ENCODE assay signal across 1 cellular context in genomic region chr7:76318488-76319353, GRCh38.
TF ChIP-seq lines count a peak whose summit lies in the region.

No MANE protein-coding gene starts in this region.

TF ChIP-seq in HEK293, 187 proteins besides CTCF, POLR2A, EP300 and RAD21 (continued from another document and continues in another):
- no peak for TF ChIP-seq ZNF16 (tag by site-specific recombination; IDR thresholded peaks at IDR 0.05; ENCODE audit: low read depth)
- no peak for TF ChIP-seq KLF7 (tag by site-specific recombination; IDR thresholded peaks at IDR 0.05; ENCODE audit: borderline replicate concordance)
- TF ChIP-seq ZNF184 (tag by site-specific recombination; IDR thresholded peaks at IDR 0.05), result no peak
- peak; percentile 77 for TF ChIP-seq ZBTB17 (tag by site-specific recombination; IDR thresholded peaks at IDR 0.05)
- TF ChIP-seq ZNF76 (tag by site-specific recombination; IDR thresholded peaks at IDR 0.05; ENCODE audit: borderline replicate concordance, low read depth), result peak; percentile 28; the same call in 1 of the 2 replicates
- TF ChIP-seq ZNF791 (tag by site-specific recombination; IDR thresholded peaks at IDR 0.05), result no peak
- TF ChIP-seq ZNF670 (tag by site-specific recombination; IDR thresholded peaks at IDR 0.05; ENCODE audit: low read depth), result no peak
- no peak for TF ChIP-seq GLI4 (tag by site-specific recombination; IDR thresholded peaks at IDR 0.05)
- no peak for TF ChIP-seq YY1 (tag by site-specific recombination; IDR thresholded peaks at IDR 0.05)
- TF ChIP-seq EGR2 (tag by site-specific recombination; IDR thresholded peaks at IDR 0.05; ENCODE audit: low read depth), result no peak; the same call in 1 of the 2 replicates
- no peak for TF ChIP-seq OSR2 (tag by site-specific recombination; IDR thresholded peaks at IDR 0.05)
- TF ChIP-seq INSM2 (tag by site-specific recombination; IDR thresholded peaks at IDR 0.05), result no peak
- TF ChIP-seq ZFHX2 (tag by site-specific recombination; conservative IDR thresholded peaks at IDR 0.05), result peak; percentile 39; the same call in 1 of the 2 replicates
- TF ChIP-seq ZNF138 (tag by site-specific recombination; IDR thresholded peaks at IDR 0.05; ENCODE audit: borderline replicate concordance), result no peak
- TF ChIP-seq, protein P1, sequence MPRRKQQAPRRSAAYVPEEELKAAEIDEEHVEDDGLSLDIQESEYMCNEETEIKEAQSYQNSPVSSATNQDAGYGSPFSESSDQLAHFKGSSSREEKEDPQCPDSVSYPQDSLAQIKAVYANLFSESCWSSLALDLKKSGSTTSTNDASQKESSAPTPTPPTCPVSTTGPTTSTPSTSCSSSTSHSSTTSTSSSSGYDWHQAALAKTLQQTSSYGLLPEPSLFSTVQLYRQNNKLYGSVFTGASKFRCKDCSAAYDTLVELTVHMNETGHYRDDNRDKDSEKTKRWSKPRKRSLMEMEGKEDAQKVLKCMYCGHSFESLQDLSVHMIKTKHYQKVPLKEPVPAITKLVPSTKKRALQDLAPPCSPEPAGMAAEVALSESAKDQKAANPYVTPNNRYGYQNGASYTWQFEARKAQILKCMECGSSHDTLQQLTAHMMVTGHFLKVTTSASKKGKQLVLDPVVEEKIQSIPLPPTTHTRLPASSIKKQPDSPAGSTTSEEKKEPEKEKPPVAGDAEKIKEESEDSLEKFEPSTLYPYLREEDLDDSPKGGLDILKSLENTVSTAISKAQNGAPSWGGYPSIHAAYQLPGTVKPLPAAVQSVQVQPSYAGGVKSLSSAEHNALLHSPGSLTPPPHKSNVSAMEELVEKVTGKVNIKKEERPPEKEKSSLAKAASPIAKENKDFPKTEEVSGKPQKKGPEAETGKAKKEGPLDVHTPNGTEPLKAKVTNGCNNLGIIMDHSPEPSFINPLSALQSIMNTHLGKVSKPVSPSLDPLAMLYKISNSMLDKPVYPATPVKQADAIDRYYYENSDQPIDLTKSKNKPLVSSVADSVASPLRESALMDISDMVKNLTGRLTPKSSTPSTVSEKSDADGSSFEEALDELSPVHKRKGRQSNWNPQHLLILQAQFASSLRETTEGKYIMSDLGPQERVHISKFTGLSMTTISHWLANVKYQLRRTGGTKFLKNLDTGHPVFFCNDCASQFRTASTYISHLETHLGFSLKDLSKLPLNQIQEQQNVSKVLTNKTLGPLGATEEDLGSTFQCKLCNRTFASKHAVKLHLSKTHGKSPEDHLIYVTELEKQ (tag by site-specific recombination; IDR thresholded peaks at IDR 0.05; ENCODE audit: borderline replicate concordance), result no peak
- TF ChIP-seq ZNF513 (tag by site-specific recombination; IDR thresholded peaks at IDR 0.05), result no peak
- TF ChIP-seq WT1 (tag by site-specific recombination; IDR thresholded peaks at IDR 0.05), result no peak
- TF ChIP-seq ZNF112 (tag by site-specific recombination; IDR thresholded peaks at IDR 0.05), result no peak
- TF ChIP-seq, protein P2, sequence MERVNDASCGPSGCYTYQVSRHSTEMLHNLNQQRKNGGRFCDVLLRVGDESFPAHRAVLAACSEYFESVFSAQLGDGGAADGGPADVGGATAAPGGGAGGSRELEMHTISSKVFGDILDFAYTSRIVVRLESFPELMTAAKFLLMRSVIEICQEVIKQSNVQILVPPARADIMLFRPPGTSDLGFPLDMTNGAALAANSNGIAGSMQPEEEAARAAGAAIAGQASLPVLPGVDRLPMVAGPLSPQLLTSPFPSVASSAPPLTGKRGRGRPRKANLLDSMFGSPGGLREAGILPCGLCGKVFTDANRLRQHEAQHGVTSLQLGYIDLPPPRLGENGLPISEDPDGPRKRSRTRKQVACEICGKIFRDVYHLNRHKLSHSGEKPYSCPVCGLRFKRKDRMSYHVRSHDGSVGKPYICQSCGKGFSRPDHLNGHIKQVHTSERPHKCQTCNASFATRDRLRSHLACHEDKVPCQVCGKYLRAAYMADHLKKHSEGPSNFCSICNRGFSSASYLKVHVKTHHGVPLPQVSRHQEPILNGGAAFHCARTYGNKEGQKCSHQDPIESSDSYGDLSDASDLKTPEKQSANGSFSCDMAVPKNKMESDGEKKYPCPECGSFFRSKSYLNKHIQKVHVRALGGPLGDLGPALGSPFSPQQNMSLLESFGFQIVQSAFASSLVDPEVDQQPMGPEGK (tag by site-specific recombination; IDR thresholded peaks at IDR 0.05), result 0 out of 2 replicates have a peak, but pooled peaks have one; percentile 43
- TF ChIP-seq ZNF404 (tag by site-specific recombination; IDR thresholded peaks at IDR 0.05), result no peak
- TF ChIP-seq, protein P3, sequence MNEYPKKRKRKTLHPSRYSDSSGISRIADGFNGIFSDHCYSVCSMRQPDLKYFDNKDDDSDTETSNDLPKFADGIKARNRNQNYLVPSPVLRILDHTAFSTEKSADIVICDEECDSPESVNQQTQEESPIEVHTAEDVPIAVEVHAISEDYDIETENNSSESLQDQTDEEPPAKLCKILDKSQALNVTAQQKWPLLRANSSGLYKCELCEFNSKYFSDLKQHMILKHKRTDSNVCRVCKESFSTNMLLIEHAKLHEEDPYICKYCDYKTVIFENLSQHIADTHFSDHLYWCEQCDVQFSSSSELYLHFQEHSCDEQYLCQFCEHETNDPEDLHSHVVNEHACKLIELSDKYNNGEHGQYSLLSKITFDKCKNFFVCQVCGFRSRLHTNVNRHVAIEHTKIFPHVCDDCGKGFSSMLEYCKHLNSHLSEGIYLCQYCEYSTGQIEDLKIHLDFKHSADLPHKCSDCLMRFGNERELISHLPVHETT (tag by site-specific recombination; IDR thresholded peaks at IDR 0.05), result no peak
- TF ChIP-seq, protein P4, sequence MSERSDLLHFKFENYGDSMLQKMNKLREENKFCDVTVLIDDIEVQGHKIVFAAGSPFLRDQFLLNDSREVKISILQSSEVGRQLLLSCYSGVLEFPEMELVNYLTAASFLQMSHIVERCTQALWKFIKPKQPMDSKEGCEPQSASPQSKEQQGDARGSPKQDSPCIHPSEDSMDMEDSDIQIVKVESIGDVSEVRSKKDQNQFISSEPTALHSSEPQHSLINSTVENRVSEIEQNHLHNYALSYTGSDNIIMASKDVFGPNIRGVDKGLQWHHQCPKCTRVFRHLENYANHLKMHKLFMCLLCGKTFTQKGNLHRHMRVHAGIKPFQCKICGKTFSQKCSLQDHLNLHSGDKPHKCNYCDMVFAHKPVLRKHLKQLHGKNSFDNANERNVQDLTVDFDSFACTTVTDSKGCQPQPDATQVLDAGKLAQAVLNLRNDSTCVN (tag by site-specific recombination; optimal IDR thresholded peaks at IDR 0.05), result peak; percentile 27
- 0 out of 2 replicates have a peak, but pooled peaks have one; percentile 2 for TF ChIP-seq KLF17 (tag by site-specific recombination; IDR thresholded peaks at IDR 0.05)
- TF ChIP-seq ZNF777 (tag by site-specific recombination; IDR thresholded peaks at IDR 0.05; ENCODE audit: borderline replicate concordance), result no peak
- TF ChIP-seq KLF9 (tag by site-specific recombination; IDR thresholded peaks at IDR 0.05; ENCODE audit: low read depth), result no peak; the same call in 1 of the 2 replicates
- TF ChIP-seq ZNF624 (tag by site-specific recombination; IDR thresholded peaks at IDR 0.05), result no peak
- no peak for TF ChIP-seq ZNF302 (tag by site-specific recombination; IDR thresholded peaks at IDR 0.05; ENCODE audit: low read depth)
- TF ChIP-seq ZBTB48 (tag by site-specific recombination; IDR thresholded peaks at IDR 0.05), result peak; percentile 64; the same call in 1 of the 2 replicates
- no peak for TF ChIP-seq SCRT2 (tag by site-specific recombination; IDR thresholded peaks at IDR 0.05)
- no peak for TF ChIP-seq BCL11B (tag by site-specific recombination; IDR thresholded peaks at IDR 0.05; ENCODE audit: low read depth)
- no peak for TF ChIP-seq BCL11A (tag by site-specific recombination; IDR thresholded peaks at IDR 0.05; ENCODE audit: low read depth)
- no peak for TF ChIP-seq ZNF239 (tag by site-specific recombination; IDR thresholded peaks at IDR 0.05)
- no peak for TF ChIP-seq ZNF132 (tag by site-specific recombination; IDR thresholded peaks at IDR 0.05; ENCODE audit: borderline replicate concordance)
- TF ChIP-seq, protein P5, sequence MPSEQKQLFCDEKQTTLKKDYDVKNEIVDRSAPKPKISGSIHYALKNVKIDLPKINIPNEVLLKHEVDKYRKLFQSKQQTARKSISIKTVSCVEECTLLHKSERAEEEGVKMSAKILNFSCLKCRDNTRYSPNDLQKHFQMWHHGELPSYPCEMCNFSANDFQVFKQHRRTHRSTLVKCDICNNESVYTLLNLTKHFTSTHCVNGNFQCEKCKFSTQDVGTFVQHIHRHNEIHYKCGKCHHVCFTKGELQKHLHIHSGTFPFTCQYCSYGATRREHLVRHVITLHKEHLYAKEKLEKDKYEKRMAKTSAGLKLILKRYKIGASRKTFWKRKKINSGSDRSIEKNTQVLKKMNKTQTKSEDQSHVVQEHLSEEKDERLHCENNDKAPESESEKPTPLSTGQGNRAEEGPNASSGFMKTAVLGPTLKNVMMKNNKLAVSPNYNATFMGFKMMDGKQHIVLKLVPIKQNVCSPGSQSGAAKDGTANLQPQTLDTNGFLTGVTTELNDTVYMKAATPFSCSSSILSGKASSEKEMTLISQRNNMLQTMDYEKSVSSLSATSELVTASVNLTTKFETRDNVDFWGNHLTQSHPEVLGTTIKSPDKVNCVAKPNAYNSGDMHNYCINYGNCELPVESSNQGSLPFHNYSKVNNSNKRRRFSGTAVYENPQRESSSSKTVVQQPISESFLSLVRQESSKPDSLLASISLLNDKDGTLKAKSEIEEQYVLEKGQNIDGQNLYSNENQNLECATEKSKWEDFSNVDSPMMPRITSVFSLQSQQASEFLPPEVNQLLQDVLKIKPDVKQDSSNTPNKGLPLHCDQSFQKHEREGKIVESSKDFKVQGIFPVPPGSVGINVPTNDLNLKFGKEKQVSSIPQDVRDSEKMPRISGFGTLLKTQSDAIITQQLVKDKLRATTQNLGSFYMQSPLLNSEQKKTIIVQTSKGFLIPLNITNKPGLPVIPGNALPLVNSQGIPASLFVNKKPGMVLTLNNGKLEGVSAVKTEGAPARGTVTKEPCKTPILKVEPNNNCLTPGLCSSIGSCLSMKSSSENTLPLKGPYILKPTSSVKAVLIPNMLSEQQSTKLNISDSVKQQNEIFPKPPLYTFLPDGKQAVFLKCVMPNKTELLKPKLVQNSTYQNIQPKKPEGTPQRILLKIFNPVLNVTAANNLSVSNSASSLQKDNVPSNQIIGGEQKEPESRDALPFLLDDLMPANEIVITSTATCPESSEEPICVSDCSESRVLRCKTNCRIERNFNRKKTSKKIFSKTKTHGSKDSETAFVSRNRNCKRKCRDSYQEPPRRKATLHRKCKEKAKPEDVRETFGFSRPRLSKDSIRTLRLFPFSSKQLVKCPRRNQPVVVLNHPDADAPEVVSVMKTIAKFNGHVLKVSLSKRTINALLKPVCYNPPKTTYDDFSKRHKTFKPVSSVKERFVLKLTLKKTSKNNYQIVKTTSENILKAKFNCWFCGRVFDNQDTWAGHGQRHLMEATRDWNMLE (tag by site-specific recombination; conservative IDR thresholded peaks at IDR 0.05; ENCODE audit: low read depth), result no peak
- TF ChIP-seq ZNF521 (tag by site-specific recombination; IDR thresholded peaks at IDR 0.05), result no peak
- 0 out of 2 replicates have a peak, but pooled peaks have one; percentile 27 for TF ChIP-seq SP7 (tag by site-specific recombination; IDR thresholded peaks at IDR 0.05)
- TF ChIP-seq ZNF654 (tag by site-specific recombination; IDR thresholded peaks at IDR 0.05; ENCODE audit: low read depth), result no peak
- no peak for TF ChIP-seq ZNF621 (tag by site-specific recombination; IDR thresholded peaks at IDR 0.05)
- TF ChIP-seq ZNF157 (tag by site-specific recombination; IDR thresholded peaks at IDR 0.05), result no peak
- TF ChIP-seq ZBTB20 (tag by site-specific recombination; IDR thresholded peaks at IDR 0.05), result peak; percentile 85
- TF ChIP-seq SP2 (tag by site-specific recombination; IDR thresholded peaks at IDR 0.05), result 0 out of 2 replicates have a peak, but pooled peaks have one; percentile 2
- TF ChIP-seq KLF8 (tag by site-specific recombination; IDR thresholded peaks at IDR 0.05), result no peak
- TF ChIP-seq, protein P6, sequence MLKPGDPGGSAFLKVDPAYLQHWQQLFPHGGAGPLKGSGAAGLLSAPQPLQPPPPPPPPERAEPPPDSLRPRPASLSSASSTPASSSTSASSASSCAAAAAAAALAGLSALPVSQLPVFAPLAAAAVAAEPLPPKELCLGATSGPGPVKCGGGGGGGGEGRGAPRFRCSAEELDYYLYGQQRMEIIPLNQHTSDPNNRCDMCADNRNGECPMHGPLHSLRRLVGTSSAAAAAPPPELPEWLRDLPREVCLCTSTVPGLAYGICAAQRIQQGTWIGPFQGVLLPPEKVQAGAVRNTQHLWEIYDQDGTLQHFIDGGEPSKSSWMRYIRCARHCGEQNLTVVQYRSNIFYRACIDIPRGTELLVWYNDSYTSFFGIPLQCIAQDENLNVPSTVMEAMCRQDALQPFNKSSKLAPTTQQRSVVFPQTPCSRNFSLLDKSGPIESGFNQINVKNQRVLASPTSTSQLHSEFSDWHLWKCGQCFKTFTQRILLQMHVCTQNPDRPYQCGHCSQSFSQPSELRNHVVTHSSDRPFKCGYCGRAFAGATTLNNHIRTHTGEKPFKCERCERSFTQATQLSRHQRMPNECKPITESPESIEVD (tag by site-specific recombination; IDR thresholded peaks at IDR 0.05), result no peak
- no peak; the same call in 1 of the 2 replicates for TF ChIP-seq GLIS1 (tag by site-specific recombination; IDR thresholded peaks at IDR 0.05)
- peak; percentile 69; the same call in 1 of the 2 replicates for TF ChIP-seq ZNF335 (tag by site-specific recombination; conservative IDR thresholded peaks at IDR 0.05)
